Comparison of ENCODE assay signal across 8 cellular contexts in genomic region chr17:63700528-63701441, GRCh38. TPM values are rescaled to one million over a fixed set of nuclear protein-coding genes. Genes with fewer than 3 reads are reported as not detected.
DNase-seq lines count a peak whose midpoint lies in the region; ATAC-seq and TF ChIP-seq lines count a peak whose summit lies in the region.

No MANE protein-coding gene starts in this region.

- no peak overlapping the region for H3T11ph ChIP-seq in H9 (ENCODE audit: low read length)

- peak overlapping the region; percentile 65 for H3K18ac ChIP-seq in H9 (ENCODE audit: insufficient read length, low read depth, low read length)

- no peaks in the 10 kb centered on the region for H3K79me1 ChIP-seq in H9 (ENCODE audit: insufficient read depth, low read depth, low read length, poor library complexity, severe bottlenecking)

- H3K9ac ChIP-seq in H9 (ENCODE audit: extremely low read depth, insufficient read length, low read length) (peak overlapping the region; percentile 39), rectal smooth muscle tissue (ENCODE audit: low read length) (no peak overlapping the region)

- ATAC-seq in GM21786 (IDR thresholded peaks at IDR 0.05; ENCODE audit: unreplicated experiment) = no peak

- H3K23ac ChIP-seq in H9 (ENCODE audit: insufficient read length, low read depth, low read length) = no peak overlapping the region

- H3K27ac ChIP-seq in H9 (ENCODE audit: insufficient read length, low read depth, low read length) = no peak overlapping the region
- peak overlapping the region; percentile 84 for H3K27ac ChIP-seq in SJSA1
- H3K27ac ChIP-seq in adrenal gland = peak overlapping the region in 4 of 5 donors; percentile 26 to 84 (median 64)
- peak overlapping the region; percentile 73 for H3K27ac ChIP-seq in hepatocyte
- H3K27ac ChIP-seq in rectal smooth muscle tissue (ENCODE audit: low read depth, low read length) = peak overlapping the region; percentile 69

- H2BK20ac ChIP-seq in H9 (ENCODE audit: low read depth, low read length, poor library complexity, severe bottlenecking) = no peak overlapping the region

- intact Hi-C loops in adrenal gland (cut with DNase I) = no loop called here

- H3K4me2 ChIP-seq in H9 (ENCODE audit: insufficient read depth, insufficient read length, low read length) = peak overlapping the region; percentile 54
- H3K4me2 ChIP-seq in hepatocyte = peak overlapping the region; percentile 94

- H4K91ac ChIP-seq in H9 (ENCODE audit: insufficient read length, low read depth, low read length) = no peak overlapping the region

- no peak overlapping the region for H4K5ac ChIP-seq in H9 (ENCODE audit: insufficient read length, low read depth, low read length)

- peaks cover 4 to 46% (median 19%) of the 10 kb centered on the region in 3 experiments for H3K36me3 Mint-ChIP-seq in H9 (ENCODE audit: insufficient read depth in 1 of 3, low read depth in 3 of 3)

- H3K36me3 ChIP-seq in BE2C (peaks cover 13% of the 10 kb centered on the region), SJSA1 (peaks cover 75% of the 10 kb centered on the region), adrenal gland (replicated peaks in 1 of 2) (peaks cover 0 to 18% of the 10 kb centered on the region in 2 donors), hepatocyte (replicated peaks; ENCODE audit: insufficient read depth, low read depth) (no peaks in the 10 kb centered on the region), rectal smooth muscle tissue (ENCODE audit: control insufficient read depth, insufficient read depth, low read length) (peaks cover 2% of the 10 kb centered on the region)

- H3K9me3 ChIP-seq in BE2C (peaks cover 4% of the 10 kb centered on the region), H9 (ENCODE audit: control insufficient read depth, low read depth, low read length) (no peaks in the 10 kb centered on the region), SJSA1 (replicated peaks) (peaks cover 10% of the 10 kb centered on the region), adrenal gland (replicated peaks in 1 of 3) (no peaks in the 10 kb centered on the region), hepatocyte (ENCODE audit: low read depth) (no peaks in the 10 kb centered on the region)

- WGBS in H9 (ENCODE audit: extremely low coverage, insufficient read length, low lambda C conversion rate) = no CpG with 5 or more reads among the region's 87 CpGs
- WGBS in adrenal gland, 4 donors = 10 to 28% (median 22%) methylated on average over 3 to 87 of the region's 87 CpGs
- whole genome bisulfite sequencing in hepatocyte (ENCODE audit: low lambda C conversion rate, missing lambda C conversion rate) = 16% methylated on average over 63 of the region's 87 CpGs

- peak overlapping the region; percentile 96 for H3K14ac ChIP-seq in H9 (ENCODE audit: insufficient read depth, low read length)

- H2BK5ac ChIP-seq in H9 (ENCODE audit: insufficient read length, low read length) = no peak overlapping the region

- no peak overlapping the region for H2BK15ac ChIP-seq in H9 (ENCODE audit: low read depth, low read length)

- H2AFZ ChIP-seq in H9 (ENCODE audit: low read length) (no peak overlapping the region), hepatocyte (peak overlapping the region; percentile 76)

- peaks cover 20% of the 10 kb centered on the region for H3K23me2 ChIP-seq in H9 (ENCODE audit: insufficient read length, low read depth, low read length, poor library complexity, severe bottlenecking)

- H3K4me3 ChIP-seq in BE2C (ENCODE audit: low read depth, low read length) = peak overlapping the region; percentile 57
- peak overlapping the region; percentile 96 for H3K4me3 ChIP-seq in SJSA1
- H3K4me3 ChIP-seq in adrenal gland = peak overlapping the region in 2 of 4 donors; percentile 13 to 91
- peak overlapping the region; percentile 58 for H3K4me3 ChIP-seq in hepatocyte
- H3K4me3 ChIP-seq in rectal smooth muscle tissue (ENCODE audit: low read length) = peak overlapping the region; percentile 54

- H2BK120ac ChIP-seq in H9 (ENCODE audit: low read depth, low read length, poor library complexity, severe bottlenecking) = no peak overlapping the region

- no peak for TF ChIP-seq CTCF in BE2C (IDR thresholded peaks at IDR 0.05; ENCODE audit: low read depth, low read length)
- TF ChIP-seq CTCF in H9 (conservative IDR thresholded peaks at IDR 0.05) = peak; percentile 45; the same call in 2 of the 3 replicates
- TF ChIP-seq CTCF in adrenal gland (IDR thresholded peaks at IDR 0.05) = peak in 1 of 6 experiments; percentile 10
- no peak for TF ChIP-seq CTCF in hepatocyte (IDR thresholded peaks at IDR 0.05; ENCODE audit: poor library complexity)

- no peaks in the 10 kb centered on the region for H3K27me3 ChIP-seq in BE2C
- H3K27me3 ChIP-seq in H9 (ENCODE audit: insufficient read depth, low read length) = no peaks in the 10 kb centered on the region
- H3K27me3 ChIP-seq in SJSA1 (replicated peaks) = no peaks in the 10 kb centered on the region
- H3K27me3 ChIP-seq in adrenal gland = no peaks in the 10 kb centered on the region
- H3K27me3 ChIP-seq in hepatocyte = no peaks in the 10 kb centered on the region
- H3K27me3 ChIP-seq in rectal smooth muscle tissue (ENCODE audit: control insufficient read depth, insufficient read depth, low read length) = no peaks in the 10 kb centered on the region

- TF ChIP-seq POLR2A in adrenal gland (IDR thresholded peaks at IDR 0.05) = no peak

- no peak overlapping the region for H3K27ac Mint-ChIP-seq in H9

- H3K4me1 Mint-ChIP-seq in H9 = peaks cover 36 to 39% of the 10 kb centered on the region in 2 experiments

- DNase-seq in BE2C (peak; percentile 63), H9 (peak; percentile 69), SJSA1 (ENCODE audit: low read depth in 1 of 2, low spot score in 2 of 2) (no peak), adrenal gland (peak in 6 of 7 donors; percentile 49 to 78 (median 54)), hepatocyte (ENCODE audit: low spot score) (peak; percentile 48), SW 1271 (lab: John Stamatoyannopoulos, UW) (no peak)

- H4K8ac ChIP-seq in H9 (replicated peaks; ENCODE audit: insufficient read length, low read depth, low read length) = no peak overlapping the region

- H3K9me2 ChIP-seq in hepatocyte (replicated peaks; ENCODE audit: insufficient read depth) = no peaks in the 10 kb centered on the region

- H3K27me3 Mint-ChIP-seq in H9 (ENCODE audit: low read depth) = peaks cover 5% of the 10 kb centered on the region

- H2BK12ac ChIP-seq in H9 (ENCODE audit: insufficient read length, low read depth, low read length) = no peak overlapping the region

- H4K20me1 ChIP-seq in H9 (ENCODE audit: control insufficient read depth, insufficient read depth, insufficient read length) (no peaks in the 10 kb centered on the region), hepatocyte (ENCODE audit: insufficient read depth, poor library complexity, severe bottlenecking) (no peaks in the 10 kb centered on the region)

- no peaks in the 10 kb centered on the region for H3K9me3 Mint-ChIP-seq in H9

- no peak overlapping the region for H3K56ac ChIP-seq in H9 (ENCODE audit: insufficient read length, low read depth, low read length)

- H2AK5ac ChIP-seq in H9 (ENCODE audit: insufficient read length, low read length) = no peak overlapping the region

- peak overlapping the region; percentile 59 to 77 for H3K4me3 Mint-ChIP-seq in H9

- no peak overlapping the region; the same call in 1 of the 2 replicates for H3K4ac ChIP-seq in H9 (ENCODE audit: low read depth, low read length)

- H3K4me1 ChIP-seq in BE2C = peaks cover 4% of the 10 kb centered on the region; the same call in 1 of the 2 replicates
- no peaks in the 10 kb centered on the region; the same call in 1 of the 2 replicates for H3K4me1 ChIP-seq in H9 (ENCODE audit: insufficient read depth, low read length)
- H3K4me1 ChIP-seq in SJSA1 (replicated peaks) = peaks cover 29% of the 10 kb centered on the region
- peaks cover 10 to 15% of the 10 kb centered on the region in 2 donors for H3K4me1 ChIP-seq in adrenal gland (replicated peaks in 1 of 2)
- peaks cover 15% of the 10 kb centered on the region for H3K4me1 ChIP-seq in hepatocyte (ENCODE audit: insufficient read depth)
- peaks cover 2% of the 10 kb centered on the region for H3K4me1 ChIP-seq in rectal smooth muscle tissue (ENCODE audit: control insufficient read depth, insufficient read depth, low read length)

- H3K79me2 ChIP-seq in H9 (ENCODE audit: insufficient read depth, low read length) (no peaks in the 10 kb centered on the region), hepatocyte (no peaks in the 10 kb centered on the region)

RNA-seq across cellular contexts. Expression of gene LIMD2, which starts 0.9 kb away (rescaled TPM):
- polyA plus RNA-seq in BE2C (2012; ENCODE audit: insufficient read depth, insufficient read length, low read depth) = 128 TPM
- total RNA-seq in H9 (2021) = 93.5 and 94.4 TPM in 2 replicates
- 26.5 and 35.2 TPM in 2 replicates for total RNA-seq in SJSA1 (2014; rRNA removed; shearing (Covaris generic))
- total RNA-seq in adrenal gland = 10 to 100 TPM in 7 of 8 donors, 1 to 10 TPM in 1; 6.3 to 20.1 (median 12.0) TPM
- polyA plus RNA-seq in adrenal gland = 10 to 100 TPM in 2 of 3 donors, 1 to 10 TPM in 1; 2.5 to 76.3 (median 34.6) TPM
- total RNA-seq in hepatocyte = 14.5 and 20.7 TPM in 2 replicates
- 31.1 and 35.3 TPM in 2 replicates for polyA plus RNA-seq in hepatocyte

RNA-seq across cellular contexts. Expression of gene STRADA, which starts 40.8 kb away (rescaled TPM):
- polyA plus RNA-seq in BE2C (2012; ENCODE audit: insufficient read depth, insufficient read length, low read depth) = 45.0 TPM
- total RNA-seq in H9 (2021) = 34.5 and 35.0 TPM in 2 replicates
- total RNA-seq in SJSA1 (2014; rRNA removed; shearing (Covaris generic)) = 14.7 and 17.3 TPM in 2 replicates
- 10 to 100 TPM; 16.7 to 91.1 (median 37.5) TPM for total RNA-seq in adrenal gland
- 10 to 100 TPM; 34.5 to 67.6 (median 53.9) TPM for polyA plus RNA-seq in adrenal gland
- 15.3 and 19.9 TPM in 2 replicates for total RNA-seq in hepatocyte
- polyA plus RNA-seq in hepatocyte = 24.4 and 27.6 TPM in 2 replicates

Comparison
In these comparisons a context has a peak if more than half of its experiments do, and no peak if none do; other contexts are left out.
1. DNase-seq: peak in BE2C (single experiment), H9 (single experiment), adrenal gland (6 of 7) and hepatocyte (single experiment); none in SJSA1 (0 of 2) and SW 1271 (0 of 2).